ENCODE assay signal across 1 cellular context in genomic region chr14:70641548-70642312, GRCh38.
TF ChIP-seq lines count a peak whose summit lies in the region.

TTC9 (plus strand) TSS chr14:70641916; CDS start chr14:70642130, 214 bp downstream.

TF ChIP-seq in GM23338, 12 proteins besides CTCF, POLR2A, EP300 and RAD21 (continued from another document):
- TF ChIP-seq ZNF462 (CRISPR knock-in tag; IDR thresholded peaks at IDR 0.05) = no peak
- no peak for TF ChIP-seq NANOG (IDR thresholded peaks at IDR 0.05; ENCODE audit: borderline replicate concordance)
- TF ChIP-seq ZNF114 (CRISPR knock-in tag; IDR thresholded peaks at IDR 0.05) = no peak
- TF ChIP-seq, protein P1, sequence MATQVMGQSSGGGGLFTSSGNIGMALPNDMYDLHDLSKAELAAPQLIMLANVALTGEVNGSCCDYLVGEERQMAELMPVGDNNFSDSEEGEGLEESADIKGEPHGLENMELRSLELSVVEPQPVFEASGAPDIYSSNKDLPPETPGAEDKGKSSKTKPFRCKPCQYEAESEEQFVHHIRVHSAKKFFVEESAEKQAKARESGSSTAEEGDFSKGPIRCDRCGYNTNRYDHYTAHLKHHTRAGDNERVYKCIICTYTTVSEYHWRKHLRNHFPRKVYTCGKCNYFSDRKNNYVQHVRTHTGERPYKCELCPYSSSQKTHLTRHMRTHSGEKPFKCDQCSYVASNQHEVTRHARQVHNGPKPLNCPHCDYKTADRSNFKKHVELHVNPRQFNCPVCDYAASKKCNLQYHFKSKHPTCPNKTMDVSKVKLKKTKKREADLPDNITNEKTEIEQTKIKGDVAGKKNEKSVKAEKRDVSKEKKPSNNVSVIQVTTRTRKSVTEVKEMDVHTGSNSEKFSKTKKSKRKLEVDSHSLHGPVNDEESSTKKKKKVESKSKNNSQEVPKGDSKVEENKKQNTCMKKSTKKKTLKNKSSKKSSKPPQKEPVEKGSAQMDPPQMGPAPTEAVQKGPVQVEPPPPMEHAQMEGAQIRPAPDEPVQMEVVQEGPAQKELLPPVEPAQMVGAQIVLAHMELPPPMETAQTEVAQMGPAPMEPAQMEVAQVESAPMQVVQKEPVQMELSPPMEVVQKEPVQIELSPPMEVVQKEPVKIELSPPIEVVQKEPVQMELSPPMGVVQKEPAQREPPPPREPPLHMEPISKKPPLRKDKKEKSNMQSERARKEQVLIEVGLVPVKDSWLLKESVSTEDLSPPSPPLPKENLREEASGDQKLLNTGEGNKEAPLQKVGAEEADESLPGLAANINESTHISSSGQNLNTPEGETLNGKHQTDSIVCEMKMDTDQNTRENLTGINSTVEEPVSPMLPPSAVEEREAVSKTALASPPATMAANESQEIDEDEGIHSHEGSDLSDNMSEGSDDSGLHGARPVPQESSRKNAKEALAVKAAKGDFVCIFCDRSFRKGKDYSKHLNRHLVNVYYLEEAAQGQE (IDR thresholded peaks at IDR 0.05; ENCODE audit: unreplicated experiment) = no peak
- no peak for TF ChIP-seq POLR2AphosphoS5 (IDR thresholded peaks at IDR 0.05; ENCODE audit: low read depth)
- TF ChIP-seq ZNF331 (CRISPR knock-in tag; IDR thresholded peaks at IDR 0.05; ENCODE audit: low read depth) = no peak
- TF ChIP-seq JUNB (IDR thresholded peaks at IDR 0.05; ENCODE audit: unreplicated experiment) = no peak
- no peak for TF ChIP-seq ETS1 (IDR thresholded peaks at IDR 0.05)
